In genomic region chr2:74147729-74148456, GRCh38 we compare ENCODE assay signal across 8 cellular contexts. TPM values are rescaled to one million over a fixed set of nuclear protein-coding genes. Genes with fewer than 3 reads are reported as not detected.
DNase-seq lines count a peak whose midpoint lies in the region; ATAC-seq and TF ChIP-seq lines count a peak whose summit lies in the region.

TSS of gene BOLA3 (minus strand) at chr2:74147912. CDS start at chr2:74147874, 38 bp downstream.

- H3K4me1 ChIP-seq in SJCRH30, result no peaks in the 10 kb centered on the region
- peaks cover 13% of the 10 kb centered on the region for H3K4me1 ChIP-seq in osteoblast (ENCODE audit: insufficient read depth, low read length)
- H3K4me1 ChIP-seq in thoracic aorta (ENCODE audit: control insufficient read depth in 1 of 2, low read depth in 2 of 2), result peaks cover 17 to 32% of the 10 kb centered on the region in 2 donors

- TF ChIP-seq CTCF in LNCaP clone FGC (IDR thresholded peaks at IDR 0.05; ENCODE audit: control insufficient read depth, extremely low read depth, insufficient read depth), result peak; percentile 55
- TF ChIP-seq CTCF in osteoblast (IDR thresholded peaks at IDR 0.05; ENCODE audit: extremely low read depth, low read depth, low read length), result peak; percentile 43
- peak; percentile 61 for TF ChIP-seq CTCF in thoracic aorta (IDR thresholded peaks at IDR 0.05)

- peak; percentile 44 for DNase-seq in GF-D8 (lab: John Stamatoyannopoulos, UW)
- DNase-seq in H4 (ENCODE audit: low spot score), result peak; percentile 52
- DNase-seq in LNCaP clone FGC (ENCODE audit: low read depth), result no peak
- peak; percentile 91 to 93 for DNase-seq in SJCRH30
- peak; percentile 45 to 77 (median 60) for DNase-seq in activated naive CD4-positive, alpha-beta T cell (lab: John Stamatoyannopoulos, UW)
- peak; percentile 81 for DNase-seq in globus pallidus (ENCODE audit: low spot score)
- DNase-seq in osteoblast (ENCODE audit: insufficient read length, low spot score, missing footprints), result peak; percentile 98
- peak; percentile 40 for DNase-seq in thoracic aorta (ENCODE audit: low spot score)

- H3K9me3 ChIP-seq in SJCRH30 (replicated peaks), result no peaks in the 10 kb centered on the region
- H3K9me3 ChIP-seq in osteoblast (ENCODE audit: low read depth, low read length), result no peaks in the 10 kb centered on the region
- H3K9me3 ChIP-seq in thoracic aorta, result no peaks in the 10 kb centered on the region

- H3K27me3 ChIP-seq in SJCRH30, result no peaks in the 10 kb centered on the region
- no peaks in the 10 kb centered on the region for H3K27me3 ChIP-seq in osteoblast (ENCODE audit: insufficient read depth, low read length)
- H3K27me3 ChIP-seq in thoracic aorta (replicated peaks; ENCODE audit: insufficient read depth), result no peaks in the 10 kb centered on the region

- peak; percentile 81 for ATAC-seq in thoracic aorta (ENCODE audit: insufficient number of reproducible peaks, low FRiP score, low read depth)

- peak within 1 kb of the TSS; percentile 49 for H3K27ac ChIP-seq in SJCRH30
- H3K27ac ChIP-seq in osteoblast (ENCODE audit: low read depth, low read length), result peak within 1 kb of the TSS; percentile 11
- peak within 1 kb of the TSS; percentile 43 to 81 for H3K27ac ChIP-seq in thoracic aorta

- H3K4me2 ChIP-seq in osteoblast (ENCODE audit: insufficient read depth, low read length), result peak within 1 kb of the TSS; percentile 74

- H3K4me3 ChIP-seq in LNCaP clone FGC (ENCODE audit: low read depth, low read length) (peak within 1 kb of the TSS; percentile 63), SJCRH30 (peak within 1 kb of the TSS; percentile 84), osteoblast (ENCODE audit: insufficient read depth, low read length) (peak within 1 kb of the TSS; percentile 87), thoracic aorta (peak within 1 kb of the TSS; percentile 97)

- peaks cover 13% of the 10 kb centered on the region for H3K79me2 ChIP-seq in osteoblast (ENCODE audit: insufficient read depth, low read length)

- H3K36me3 ChIP-seq in SJCRH30, result peaks cover 13% of the 10 kb centered on the region
- H3K36me3 ChIP-seq in osteoblast (ENCODE audit: insufficient read depth, low read length), result peaks cover 13% of the 10 kb centered on the region
- H3K36me3 ChIP-seq in thoracic aorta, result no peaks in the 10 kb centered on the region

- H4K20me1 ChIP-seq in osteoblast (ENCODE audit: insufficient read depth, low read length), result no peaks in the 10 kb centered on the region

- H2AFZ ChIP-seq in osteoblast (ENCODE audit: low read length), result peak within 1 kb of the TSS; percentile 90

RNA-seq across cellular contexts. Expression of gene BOLA3, which starts in this region (rescaled TPM):
- 144 and 202 TPM in 2 replicates for total RNA-seq in H4 (2014; rRNA removed; shearing (Covaris generic))
- total RNA-seq in SJCRH30 (2014; rRNA removed; shearing (Covaris generic)), result 54.6 and 60.1 TPM in 2 replicates
- total RNA-seq in osteoblast, result 17.4 and 17.7 TPM in 2 replicates
- total RNA-seq in thoracic aorta, result 10 to 100 TPM; 17.2 to 21.1 TPM

Comparison
In these comparisons a context has a peak if more than half of its experiments do, and no peak if none do; other contexts are left out.
1. H3K27ac ChIP-seq: peak in every context shown above with its lines; median percentile 62 in thoracic aorta; 49 in SJCRH30; 11 in osteoblast.